Comparison of ENCODE assay signal across 20 cellular contexts in genomic region chr6:150314230-150315188, GRCh38. TPM values are rescaled to one million over a fixed set of nuclear protein-coding genes. Genes with fewer than 3 reads are reported as not detected.
"Had no signal": no experiment of that assay in that cellular context is flagged by ENCODE, and none has a peak within 500 bp of the region (broad histone marks: within the 10 kb centered on the region; RNA-seq: fewer than 3 reads in every experiment).

No MANE protein-coding gene starts in this region.

- H3K27ac Mint-ChIP-seq: activated CD4-positive, alpha-beta T cell treated with anti-CD3 and anti-CD28 coated beads, Interleukin-2, amount 10 ng/mL, durations not matched to agents 7 days and 5 days; activated naive CD4-positive, alpha-beta T cell treated with anti-CD3 and anti-CD28 coated beads, Interleukin-2, amount 10 ng/mL, durations not matched to agents 7 days and 5 days; activated T-helper 2 cell treated with anti-CD3 and anti-CD28 coated beads, Interferon-gamma antibody, Interleukin-2, Interleukin-4, amounts not matched to agents 10 μg/mL and 5 μg/mL and 100 μg/mL, durations not matched to agents 14 hours and 24 hours and 36 hours; memory B cell; nephron progenitor cell had no signal

- H3K4me3 Mint-ChIP-seq: activated CD4-positive, alpha-beta T cell treated with anti-CD3 and anti-CD28 coated beads, Interleukin-2, amount 10 ng/mL, durations not matched to agents 7 days and 5 days; activated naive CD4-positive, alpha-beta T cell treated with anti-CD3 and anti-CD28 coated beads, Interleukin-2, amount 10 ng/mL, durations not matched to agents 7 days and 5 days; memory B cell had no signal

- ATAC-seq: heart right ventricle; left lobe of liver; psoas muscle; stimulated activated naive CD8-positive, alpha-beta T cell treated with anti-CD3 and anti-CD28 coated beads, Interleukin-15, Interleukin-2, amounts not matched to agents 100 U/mL and 50 U/mL, for 24 hours had no signal

- H3K4me1 Mint-ChIP-seq: activated naive CD4-positive, alpha-beta T cell treated with anti-CD3 and anti-CD28 coated beads, Interleukin-2, amount 10 ng/mL, durations not matched to agents 7 days and 5 days had no signal

- H3K9me3 Mint-ChIP-seq: activated CD4-positive, alpha-beta T cell treated with anti-CD3 and anti-CD28 coated beads, Interleukin-2, amount 10 ng/mL, durations not matched to agents 7 days and 5 days; activated naive CD4-positive, alpha-beta T cell treated with anti-CD3 and anti-CD28 coated beads, Interleukin-2, amount 10 ng/mL, durations not matched to agents 7 days and 5 days; activated T-helper 2 cell treated with anti-CD3 and anti-CD28 coated beads, Interferon-gamma antibody, Interleukin-2, Interleukin-4, amounts not matched to agents 10 μg/mL and 5 μg/mL and 100 μg/mL, durations not matched to agents 14 hours and 24 hours and 36 hours had no signal

- H3K36me3 Mint-ChIP-seq: activated naive CD4-positive, alpha-beta T cell treated with anti-CD3 and anti-CD28 coated beads, Interleukin-2, amount 10 ng/mL, durations not matched to agents 7 days and 5 days; memory B cell had no signal

- DNase-seq: activated CD4-positive, alpha-beta T cell treated with anti-CD3 and anti-CD28 coated beads, Interleukin-2, amount 10 ng/mL, durations not matched to agents 7 days and 5 days; activated CD4-positive, CD25-positive, alpha-beta regulatory T cell; activated naive CD4-positive, alpha-beta T cell treated with anti-CD3 and anti-CD28 coated beads, Interleukin-2, amount 10 ng/mL, durations not matched to agents 7 days and 5 days; central memory CD4-positive, alpha-beta T cell; cortex of kidney; effector CD8-positive, alpha-beta T cell; heart right ventricle; nephron progenitor cell; psoas muscle; sigmoid colon; stimulated activated CD8-positive, alpha-beta memory T cell treated with anti-CD3 and anti-CD28 coated beads, Interleukin-4, amount 100 ng/mL, for 48 hours; stimulated activated naive CD8-positive, alpha-beta T cell treated with anti-CD3 and anti-CD28 coated beads, Interleukin-15, Interleukin-2, amounts not matched to agents 100 U/mL and 50 U/mL, for 24 hours; upper lobe of left lung had no signal

RNA-seq across cellular contexts. Expression of gene IYD, which starts 54.3 kb away (rescaled TPM):
- total RNA-seq: activated CD4-positive, alpha-beta T cell treated with anti-CD3 and anti-CD28 coated beads, Interleukin-2, amount 10 ng/mL, durations not matched to agents 7 days and 5 days; activated T-helper 2 cell treated with anti-CD3 and anti-CD28 coated beads, Interferon-gamma antibody, Interleukin-2, Interleukin-4, amounts not matched to agents 10 μg/mL and 5 μg/mL and 100 μg/mL, durations not matched to agents 14 hours and 24 hours and 36 hours; fibroblast of lung; frontal cortex; heart right ventricle; osteoblast; temporal lobe had no signal
